Comparison of ENCODE assay signal across 8 cellular contexts in genomic region chr12:47078733-47079364, GRCh38. TPM values are rescaled to one million over a fixed set of nuclear protein-coding genes. Genes with fewer than 3 reads are reported as not detected.
DNase-seq lines count a peak whose midpoint lies in the region; ATAC-seq and TF ChIP-seq lines count a peak whose summit lies in the region.

No MANE protein-coding gene starts in this region.

- DNase-seq in A673 (ENCODE audit: low spot score) (no peak), erythroblast (lab: John Stamatoyannopoulos, UW) (peak; percentile 59 to 72), ureter (ENCODE audit: low spot score) (peak; percentile 63), mesenteric fat pad (ENCODE audit: low spot score) (no peak)
- peak; percentile 41 to 53 for DNase-seq in activated CD4-positive, alpha-beta T cell treated with anti-CD3 and anti-CD28 coated beads, Interleukin-2, amount 50 U/mL, for 48 hours
- no peak for DNase-seq in natural killer cell treated with Interleukin-12 subunit alpha and Interleukin-12 subunit beta and Interleukin-15 and Interleukin-18, amount 100 ng/mL, for 72 hours (ENCODE audit: low spot score)

- CTCF ChIA-PET in A673 (lab: Charles Lee) = interaction anchor here (0.6 to 1.1 kb wide), 4 partner anchors 9 to 229 kb away, joined by 3 to 4 read pairs (median 4); no protein-coding TSS in a partner anchor

- H3K36me3 ChIP-seq in A673 (ENCODE audit: insufficient read depth, low read length, poor library complexity, severe bottlenecking) (no peaks in the 10 kb centered on the region), HUES64 (ENCODE audit: insufficient read depth, low read length) (peaks cover 5% of the 10 kb centered on the region; the same call in 1 of the 2 replicates)

- H3K4me1 Mint-ChIP-seq in natural killer cell treated with Interleukin-12 subunit alpha and Interleukin-12 subunit beta and Interleukin-15 and Interleukin-18, amount 100 ng/mL, for 72 hours (ENCODE audit: low read depth in 2 of 2) = peaks cover 40 to 51% of the 10 kb centered on the region in 2 donors

- H3K9me3 ChIP-seq in A673 (ENCODE audit: low read depth, low read length, poor library complexity, severe bottlenecking) (no peaks in the 10 kb centered on the region), HUES64 (ENCODE audit: insufficient read depth, low read depth, low read length) (no peaks in the 10 kb centered on the region)

- TF ChIP-seq POLR2A in erythroblast (IDR thresholded peaks at IDR 0.05; ENCODE audit: low read length) = peak; percentile 60

- BruUV-seq in A673 (replicated peaks; lab: Mats Ljungman, UMichigan) = TSS peak; percentile 56

- 31% methylated on average over 10 of the region's 12 CpGs for WGBS in HUES64

- H3K4me3 Mint-ChIP-seq in natural killer cell treated with Interleukin-12 subunit alpha and Interleukin-12 subunit beta and Interleukin-15 and Interleukin-18, amount 100 ng/mL, for 72 hours = peak overlapping the region; percentile 99

- intact Hi-C loops in A673 (cut with micrococcal nuclease; ENCODE audit: unreplicated experiment) = loop anchor here (5.0 kb wide), 2 partner anchors 228 to 318 kb away; no protein-coding TSS in a partner anchor

- peak overlapping the region; percentile 11; the same call in 1 of the 2 replicates for H3K9ac ChIP-seq in HUES64 (ENCODE audit: low read depth, low read length)

- no peak for TF ChIP-seq CTCF in A673 (conservative IDR thresholded peaks at IDR 0.05; ENCODE audit: low read depth, low read length)

- ATAC-seq in natural killer cell treated with Interleukin-12 subunit alpha and Interleukin-12 subunit beta and Interleukin-15 and Interleukin-18, amount 100 ng/mL, for 72 hours = peak in 1 of 2 donors; percentile 56
- ATAC-seq in HG03175 (IDR thresholded peaks at IDR 0.05; ENCODE audit: unreplicated experiment) = no peak

- H3K27me3 ChIP-seq in A673 (replicated peaks; ENCODE audit: insufficient read depth, low read depth, low read length, poor library complexity) = no peaks in the 10 kb centered on the region
- peaks cover 31% of the 10 kb centered on the region for H3K27me3 ChIP-seq in HUES64 (ENCODE audit: insufficient read depth, low read length)

- no peaks in the 10 kb centered on the region for H3K27me3 Mint-ChIP-seq in natural killer cell treated with Interleukin-12 subunit alpha and Interleukin-12 subunit beta and Interleukin-15 and Interleukin-18, amount 100 ng/mL, for 72 hours

- POLR2A ChIA-PET in A673 (lab: Charles Lee; ENCODE audit: low non-redundant PET) = no interaction called here

- no peaks in the 10 kb centered on the region for H3K9me3 Mint-ChIP-seq in natural killer cell treated with Interleukin-12 subunit alpha and Interleukin-12 subunit beta and Interleukin-15 and Interleukin-18, amount 100 ng/mL, for 72 hours

- peak overlapping the region; percentile 86 for H3K27ac Mint-ChIP-seq in natural killer cell treated with Interleukin-12 subunit alpha and Interleukin-12 subunit beta and Interleukin-15 and Interleukin-18, amount 100 ng/mL, for 72 hours

- H3K4me1 ChIP-seq in A673 (ENCODE audit: insufficient read depth, low read length, poor library complexity, severe bottlenecking) (peaks cover 41% of the 10 kb centered on the region), HUES64 (ENCODE audit: insufficient read depth, low read length) (peaks cover 41% of the 10 kb centered on the region)

- H3K27ac ChIP-seq in A673 (ENCODE audit: low read depth, low read length, poor library complexity, severe bottlenecking) (peak overlapping the region; percentile 54), HUES64 (ENCODE audit: low read depth, low read length) (no peak overlapping the region)

- no peaks in the 10 kb centered on the region for H3K36me3 Mint-ChIP-seq in natural killer cell treated with Interleukin-12 subunit alpha and Interleukin-12 subunit beta and Interleukin-15 and Interleukin-18, amount 100 ng/mL, for 72 hours

- H3K4me3 ChIP-seq in A673 (ENCODE audit: low read depth, low read length, poor library complexity, severe bottlenecking) (peak overlapping the region; percentile 69), HUES64 (ENCODE audit: low read length) (peak overlapping the region; percentile 64)

RNA-seq across cellular contexts. Expression of gene PCED1B, which starts 0.6 kb away (rescaled TPM):
- total RNA-seq in A673 (2021) (2.1 and 3.1 TPM in 2 replicates), ureter (22.1 TPM), mesenteric fat pad (6.1 TPM)
- polyA plus RNA-seq in HUES64 (2013, experiment 1 of 2) = 7.5 TPM
- polyA plus RNA-seq in HUES64 (2013, experiment 2 of 2) = 7.9 TPM
- total RNA-seq in natural killer cell treated with Interleukin-12 subunit alpha and Interleukin-12 subunit beta and Interleukin-15 and Interleukin-18, amount 100 ng/mL, for 72 hours = 10 to 100 TPM; 39.5 to 41.2 TPM

RNA-seq across cellular contexts. Expression of gene AMIGO2, which starts 0.9 kb away (rescaled TPM):
- total RNA-seq in A673 (2021) (10.9 and 16.7 TPM in 2 replicates), ureter (61.7 TPM), mesenteric fat pad (16.4 TPM)
- 9.4 TPM for polyA plus RNA-seq in HUES64 (2013, experiment 1 of 2)
- 11.3 TPM for polyA plus RNA-seq in HUES64 (2013, experiment 2 of 2)
- 1 to 10 TPM; 5.0 to 5.6 TPM for total RNA-seq in natural killer cell treated with Interleukin-12 subunit alpha and Interleukin-12 subunit beta and Interleukin-15 and Interleukin-18, amount 100 ng/mL, for 72 hours

Comparison
In these comparisons a context has a peak if more than half of its experiments do, and no peak if none do; other contexts are left out.
1. DNase-seq: peak in activated CD4-positive, alpha-beta T cell treated with anti-CD3 and anti-CD28 coated beads, Interleukin-2, amount 50 U/mL, for 48 hours (2 of 2), erythroblast (2 of 2) and ureter (single experiment); none in A673 (single experiment), natural killer cell treated with Interleukin-12 subunit alpha and Interleukin-12 subunit beta and Interleukin-15 and Interleukin-18, amount 100 ng/mL, for 72 hours (single experiment) and mesenteric fat pad (single experiment).